16 cellular contexts compared by ENCODE assay signal in the genomic region with DNA sequence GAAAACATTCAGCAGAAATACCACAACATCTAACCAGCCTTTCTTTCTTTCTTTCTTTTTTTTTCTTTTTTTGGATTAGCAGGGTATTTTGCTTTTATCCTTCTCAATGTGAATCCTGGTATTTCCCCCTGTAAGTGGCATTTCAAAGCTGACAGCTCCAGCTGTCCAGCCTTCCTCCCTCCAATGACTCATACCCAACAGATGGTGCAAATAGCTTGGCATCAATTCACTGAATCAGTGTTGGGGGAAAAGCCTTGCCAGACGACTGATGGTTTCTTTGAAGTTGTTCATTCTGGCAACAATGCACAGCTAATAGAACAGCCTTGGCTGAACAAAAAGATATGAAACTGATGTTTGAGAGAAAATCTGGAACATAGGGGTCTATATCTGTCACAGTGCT.
DNase-seq lines count a peak whose midpoint lies in the region; ATAC-seq and TF ChIP-seq lines count a peak whose summit lies in the region.
"Had no signal": no experiment of that assay in that cellular context is flagged by ENCODE, and none has a peak within 500 bp of the region (broad histone marks: within the 10 kb centered on the region; RNA-seq: fewer than 3 reads in every experiment).

No MANE protein-coding gene starts in this region.

- WGBS in smooth muscle cell (ENCODE audit: low lambda C conversion rate): 4% methylated on average over 1 of the region's 1 CpG

- DNase-seq in EL (peak; percentile 1), RKO (ENCODE audit: low spot score) (peak; percentile 54), epithelial cell of proximal tubule (ENCODE audit: low read depth) (peak; percentile 23), omental fat pad (ENCODE audit: low spot score) (no peak), smooth muscle cell (lab: John Stamatoyannopoulos, UW; ENCODE audit: unreplicated experiment) (no peak), germinal center (ENCODE audit: low spot score) (no peak)
- DNase-seq in activated T-cell treated with anti-CD3 and anti-CD28 coated beads, Interleukin-2, amount 50 U/mL, for 4 hours: no peak
- DNase-seq: activated CD4-positive, alpha-beta T cell treated with anti-CD3 and anti-CD28 coated beads for 1 hour; CD4-positive, CD25-positive, alpha-beta regulatory T cell; central memory CD4-positive, alpha-beta T cell; H7; stimulated activated CD4-positive, alpha-beta T cell treated with anti-CD3 and anti-CD28 coated beads, Interleukin-2, amount 100 ng/mL, for 24 hours; stimulated activated naive CD8-positive, alpha-beta T cell treated with anti-CD3 and anti-CD28 coated beads, Interleukin-15, Interleukin-2, amounts not matched to agents 100 U/mL and 50 U/mL, for 24 hours had no signal

- H2AFZ ChIP-seq in smooth muscle cell (ENCODE audit: low read depth): no peak overlapping the region

- no peaks in the 10 kb centered on the region for H3K79me2 ChIP-seq in smooth muscle cell (ENCODE audit: low read depth)

- TF ChIP-seq CTCF in epithelial cell of proximal tubule (conservative IDR thresholded peaks at IDR 0.05; ENCODE audit: low read depth, low read length) (no peak), omental fat pad (IDR thresholded peaks at IDR 0.05) (no peak), smooth muscle cell (IDR thresholded peaks at IDR 0.05; ENCODE audit: borderline replicate concordance, insufficient read depth, poor library complexity, severe bottlenecking) (no peak)

- ATAC-seq in omental fat pad (ENCODE audit: low FRiP score): peak; percentile 64
- no peak for ATAC-seq in activated T-cell treated with anti-CD3 and anti-CD28 coated beads, Interleukin-2, amount 50 U/mL, for 4 hours
- ATAC-seq in HG03280 (IDR thresholded peaks at IDR 0.05; ENCODE audit: unreplicated experiment): no peak
- ATAC-seq: Right ventricle myocardium inferior; stimulated activated naive CD8-positive, alpha-beta T cell treated with anti-CD3 and anti-CD28 coated beads, Interleukin-15, Interleukin-2, amounts not matched to agents 100 U/mL and 50 U/mL, for 24 hours had no signal

- H3K4me3 ChIP-seq in epithelial cell of proximal tubule (ENCODE audit: low read depth, low read length): no peak overlapping the region
- H3K4me3 ChIP-seq in smooth muscle cell: no peak overlapping the region

- H3K36me3 Mint-ChIP-seq in activated T-cell treated with anti-CD3 and anti-CD28 coated beads, Interleukin-2, amount 50 U/mL, for 4 hours (ENCODE audit: insufficient read depth): no peaks in the 10 kb centered on the region
- H3K36me3 Mint-ChIP-seq: CD4-positive, CD25-positive, alpha-beta regulatory T cell had no signal

- no peaks in the 10 kb centered on the region for H3K27me3 Mint-ChIP-seq in activated T-cell treated with anti-CD3 and anti-CD28 coated beads, Interleukin-2, amount 50 U/mL, for 4 hours (ENCODE audit: low read depth)
- H3K27me3 Mint-ChIP-seq: CD4-positive, CD25-positive, alpha-beta regulatory T cell had no signal

- no peak overlapping the region for H3K27ac ChIP-seq in smooth muscle cell (ENCODE audit: low read depth)
- H3K27ac ChIP-seq: KMS-11 had no signal

- no peaks in the 10 kb centered on the region for H3F3A ChIP-seq in smooth muscle cell (ENCODE audit: low read depth)

- H4K20me1 ChIP-seq in smooth muscle cell (ENCODE audit: low read depth): no peaks in the 10 kb centered on the region

- H3K9ac ChIP-seq in smooth muscle cell (ENCODE audit: low read depth): no peak overlapping the region
- H3K9ac ChIP-seq: KMS-11 had no signal

- no peaks in the 10 kb centered on the region for H3K4me1 Mint-ChIP-seq in activated T-cell treated with anti-CD3 and anti-CD28 coated beads, Interleukin-2, amount 50 U/mL, for 4 hours (ENCODE audit: low read depth)
- H3K4me1 Mint-ChIP-seq: CD4-positive, CD25-positive, alpha-beta regulatory T cell had no signal

- no peaks in the 10 kb centered on the region for H3K9me3 ChIP-seq in smooth muscle cell (replicated peaks; ENCODE audit: low read depth)

- H3K36me3 ChIP-seq in smooth muscle cell (ENCODE audit: low read depth): no peaks in the 10 kb centered on the region

- H3K27me3 ChIP-seq in smooth muscle cell (ENCODE audit: low read depth): no peaks in the 10 kb centered on the region

- no peak overlapping the region for H3K4me2 ChIP-seq in smooth muscle cell
- H3K4me2 ChIP-seq: KMS-11 had no signal

- no peaks in the 10 kb centered on the region for H3K9me3 Mint-ChIP-seq in activated T-cell treated with anti-CD3 and anti-CD28 coated beads, Interleukin-2, amount 50 U/mL, for 4 hours

- H3K4me3 Mint-ChIP-seq in activated T-cell treated with anti-CD3 and anti-CD28 coated beads, Interleukin-2, amount 50 U/mL, for 4 hours: no peak overlapping the region
- H3K4me3 Mint-ChIP-seq: CD4-positive, CD25-positive, alpha-beta regulatory T cell had no signal

- H3K4me1 ChIP-seq in smooth muscle cell (ENCODE audit: low read depth): peaks cover 5% of the 10 kb centered on the region

Comparison
In these comparisons a context has a peak if more than half of its experiments do, and no peak if none do; other contexts are left out.
1. DNase-seq: peak in EL (single experiment), RKO (single experiment) and epithelial cell of proximal tubule (single experiment); none in omental fat pad (single experiment), smooth muscle cell (single experiment), germinal center (single experiment) and activated T-cell treated with anti-CD3 and anti-CD28 coated beads, Interleukin-2, amount 50 U/mL, for 4 hours (single experiment).